24 cellular contexts compared by ENCODE assay signal in the genomic region with DNA sequence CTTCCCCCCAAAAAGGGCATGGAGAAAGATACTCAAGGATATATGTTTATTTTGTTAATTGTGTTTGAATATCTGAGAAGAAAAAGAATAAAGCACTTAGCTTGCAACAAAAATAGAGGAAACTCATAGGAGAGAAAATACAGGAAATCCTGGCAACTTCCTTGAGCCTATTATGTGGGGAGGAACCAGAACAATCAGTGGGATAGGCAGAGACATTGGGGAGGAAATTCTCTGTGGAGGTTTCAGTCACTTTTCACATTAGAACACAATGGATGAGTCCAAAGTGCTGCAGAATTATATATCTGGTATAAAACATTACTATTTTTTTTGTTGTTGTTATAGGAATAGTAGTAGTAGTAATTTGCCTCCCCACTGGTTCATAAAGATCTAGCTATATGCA.
"Had no signal": no experiment of that assay in that cellular context is flagged by ENCODE, and none has a peak within 500 bp of the region (broad histone marks: within the 10 kb centered on the region; RNA-seq: fewer than 3 reads in every experiment).

No MANE protein-coding gene starts in this region.

- DNase-seq: islet precursor cell; left ventricle myocardium inferior; midbrain; mucosa of descending colon; naive thymus-derived CD4-positive, alpha-beta T cell; ovary; retina; right cardiac atrium; stimulated activated CD4-positive, alpha-beta T cell treated with anti-CD3 and anti-CD28 coated beads, Interleukin-12 subunit alpha, Interleukin-12 subunit beta, amount 100 ng/mL, for 4 hours; stimulated activated CD4-positive, alpha-beta T cell treated with anti-CD3 and anti-CD28 coated beads, Interleukin-15, amount 100 ng/mL, for 24 hours; stimulated activated CD4-positive, alpha-beta T cell treated with anti-CD3 and anti-CD28 coated beads, Interleukin-2, amount 100 ng/mL, for 24 hours; stimulated activated CD4-positive, alpha-beta T cell treated with anti-CD3 and anti-CD28 coated beads, Interleukin-4, amount 100 ng/mL, for 1 hour; stimulated activated naive B cell treated with anti-CD40 and anti-IgM and Interleukin-4, amounts not matched to agents 10 μg/mL and 1 μg/mL and 100 μg/mL, for 72 hours; stimulated activated naive CD8-positive, alpha-beta T cell treated with anti-CD3 and anti-CD28 coated beads, Interleukin-15, Interleukin-2, amounts not matched to agents 100 U/mL and 50 U/mL, for 24 hours; stomach; testis; thyroid gland; transverse colon; upper lobe of left lung had no signal

- H3K9me3 ChIP-seq: left ventricle myocardium inferior, mucosa of descending colon, ovary, stomach, testis, thyroid gland, transverse colon, upper lobe of left lung, vagina had no signal

- H3K4me3 ChIP-seq: left ventricle myocardium inferior, lung, mucosa of descending colon, ovary, skin epidermis, stomach, testis, thyroid gland, transverse colon, upper lobe of left lung, vagina had no signal

- H3K36me3 ChIP-seq: left ventricle myocardium inferior, ovary, stomach, thyroid gland, transverse colon, upper lobe of left lung, vagina had no signal

- ATAC-seq: naive thymus-derived CD4-positive, alpha-beta T cell; natural killer cell treated with Interleukin-12 subunit alpha and Interleukin-12 subunit beta and Interleukin-15 and Interleukin-18, amount 100 ng/mL, for 72 hours; right cardiac atrium; sciatic nerve; stimulated activated naive B cell treated with anti-CD40 and anti-IgM and Interleukin-4, amounts not matched to agents 10 μg/mL and 1 μg/mL and 100 μg/mL, for 72 hours; stimulated activated naive CD8-positive, alpha-beta T cell treated with anti-CD3 and anti-CD28 coated beads, Interleukin-15, Interleukin-2, amounts not matched to agents 100 U/mL and 50 U/mL, for 24 hours had no signal

- H3K27me3 ChIP-seq: ovary, stomach, testis, thyroid gland, transverse colon, upper lobe of left lung, vagina had no signal

- H3K27ac ChIP-seq: left ventricle myocardium inferior, ovary, skin epidermis, stomach, testis, thyroid gland, transverse colon, upper lobe of left lung, vagina had no signal

- H3K4me1 ChIP-seq: left ventricle myocardium inferior, testis, thyroid gland, upper lobe of left lung, vagina had no signal
